Comparison of ENCODE assay signal across 8 cellular contexts in genomic region chr1:18922319-18922726, GRCh38. TPM values are rescaled to one million over a fixed set of nuclear protein-coding genes. Genes with fewer than 3 reads are reported as not detected.
A peak's percentile ranks its signal among the peaks of the same experiment; 100 is the strongest.
DNase-seq lines count a peak whose midpoint lies in the region; ATAC-seq, FAIRE-seq and TF ChIP-seq lines count a peak whose summit lies in the region.

No MANE protein-coding gene starts in this region.

- H4K20me1 ChIP-seq in K562 (replicated peaks; ENCODE audit: control insufficient read depth, insufficient read depth, low read length): peaks cover 19% of the 10 kb centered on the region

- peak; percentile 61 for DNase-seq in HuH-7 (ENCODE audit: low spot score)
- DNase-seq in K562 (ENCODE audit: extremely low read depth in 1 of 4, low spot score in 3 of 4): no peak
- no peak for DNase-seq in stimulated activated effector memory CD8-positive, alpha-beta T cell treated with anti-CD3 and anti-CD28 coated beads, Interleukin-12 subunit alpha, Interleukin-12 subunit beta, amount 100 ng/mL, for 72 hours (ENCODE audit: low spot score in 2 of 2)
- no peak for DNase-seq in activated gamma-delta T cell (lab: John Stamatoyannopoulos, UW)
- DNase-seq in 8988T: no peak
- DNase-seq in activated CD4-positive, alpha-beta T cell treated with anti-CD3 and anti-CD28 coated beads, Interleukin-2, amount 50 U/mL, for 4 hours: no peak
- DNase-seq in stimulated activated CD4-positive, alpha-beta T cell treated with anti-CD3 and anti-CD28 coated beads, Interleukin-4, amount 100 ng/mL, for 24 hours: no peak

- CTCF ChIA-PET in K562 (lab: Yijun Ruan, JAX; ENCODE audit: low intra/inter-chr PET ratio): no interaction called here

- H3K4me1 ChIP-seq in K562 (replicated peaks in 1 of 2; ENCODE audit: control insufficient read depth in 2 of 2, insufficient read depth in 2 of 2, low read length in 2 of 2) (peaks cover 11 to 15% of the 10 kb centered on the region in 2 experiments; a peak in 4 of 5 replicates), iPS-20b (ENCODE audit: insufficient read depth, low read length) (peaks cover 6% of the 10 kb centered on the region)

- WGBS in K562 (ENCODE audit: insufficient coverage, low coverage, missing lambda C conversion rate): 6% methylated on average over 8 of the region's 8 CpGs

- H3K9me3 ChIP-seq in K562 (replicated peaks; ENCODE audit: control insufficient read depth, insufficient read depth, low read depth, low read length) (no peaks in the 10 kb centered on the region), iPS-20b (ENCODE audit: insufficient read depth, low read depth, low read length) (no peaks in the 10 kb centered on the region)

- peaks cover 58% of the 10 kb centered on the region for H3K36me3 Mint-ChIP-seq in stimulated activated effector memory CD8-positive, alpha-beta T cell treated with anti-CD3 and anti-CD28 coated beads, Interleukin-12 subunit alpha, Interleukin-12 subunit beta, amount 100 ng/mL, for 72 hours

- H3K79me2 ChIP-seq in K562 (ENCODE audit: control insufficient read depth, insufficient read depth, low read length): no peaks in the 10 kb centered on the region

- TF ChIP-seq POLR2A in K562 (conservative IDR thresholded peaks at IDR 0.05): no peak

- no peaks in the 10 kb centered on the region for H3K9me1 ChIP-seq in K562 (ENCODE audit: control insufficient read depth, insufficient read depth, low read length)

- H3K36me3 ChIP-seq in K562 (ENCODE audit: control insufficient read depth, insufficient read depth, low read length): no peaks in the 10 kb centered on the region
- H3K36me3 ChIP-seq in iPS-20b (ENCODE audit: insufficient read depth, low read depth, low read length): no peaks in the 10 kb centered on the region

- H3K9ac ChIP-seq in K562 (ENCODE audit: insufficient read depth in 1 of 2, low read depth in 2 of 2, low read length in 2 of 2): peak overlapping the region in 1 of 2 experiments; percentile 20; a peak in 1 of 4 replicates
- peak overlapping the region; percentile 37; the same call in 1 of the 2 replicates for H3K9ac ChIP-seq in iPS-20b (ENCODE audit: low read depth, low read length)

- H3K4me2 ChIP-seq in K562 (ENCODE audit: insufficient read depth, low read length): no peak overlapping the region

- in situ Hi-C loops in K562 (cut with MboI): no loop called here

- no peak for TF ChIP-seq CTCF in K562 (IDR thresholded peaks at IDR 0.05 in 2 of 3, conservative IDR thresholded peaks at IDR 0.05 in 1 of 3; ENCODE audit: insufficient read depth in 2 of 3, low read depth in 1 of 3, low read length in 3 of 3)

- POLR2A ChIA-PET in K562 (lab: Yijun Ruan, JAX): interaction anchor here (0.5 to 1.0 kb wide), 5 partner anchors 10 to 1041 kb away, joined by 3 to 8 read pairs (median 3); no protein-coding TSS in a partner anchor

- H3K4me3 ChIP-seq in K562 (no peak overlapping the region), iPS-20b (ENCODE audit: low read length) (no peak overlapping the region)

- intact Hi-C loops in K562 (cut with micrococcal nuclease): loop anchor here (5.0 kb wide), 1 partner anchor 145 kb away; no protein-coding TSS in a partner anchor

- H3K9me3 Mint-ChIP-seq in stimulated activated effector memory CD8-positive, alpha-beta T cell treated with anti-CD3 and anti-CD28 coated beads, Interleukin-12 subunit alpha, Interleukin-12 subunit beta, amount 100 ng/mL, for 72 hours: no peaks in the 10 kb centered on the region

- FAIRE-seq in K562 (lab: Jason Lieb, UNC): no peak

- no peak overlapping the region for H3K4me3 Mint-ChIP-seq in stimulated activated effector memory CD8-positive, alpha-beta T cell treated with anti-CD3 and anti-CD28 coated beads, Interleukin-12 subunit alpha, Interleukin-12 subunit beta, amount 100 ng/mL, for 72 hours

- no peak overlapping the region for H3K27ac ChIP-seq in K562 (ENCODE audit: extremely low read depth, low read depth, low read length)
- H3K27ac ChIP-seq in iPS-20b (ENCODE audit: low read length): no peak overlapping the region

- peak; percentile 19 for ATAC-seq in K562
- no peak for ATAC-seq in stimulated activated effector memory CD8-positive, alpha-beta T cell treated with anti-CD3 and anti-CD28 coated beads, Interleukin-12 subunit alpha, Interleukin-12 subunit beta, amount 100 ng/mL, for 72 hours

- no peak for TF ChIP-seq EP300 in K562 (IDR thresholded peaks at IDR 0.05; ENCODE audit: low read length)

- peak overlapping the region; percentile 77 for H3K27ac Mint-ChIP-seq in stimulated activated effector memory CD8-positive, alpha-beta T cell treated with anti-CD3 and anti-CD28 coated beads, Interleukin-12 subunit alpha, Interleukin-12 subunit beta, amount 100 ng/mL, for 72 hours

- peaks cover 61% of the 10 kb centered on the region for H3K4me1 Mint-ChIP-seq in stimulated activated effector memory CD8-positive, alpha-beta T cell treated with anti-CD3 and anti-CD28 coated beads, Interleukin-12 subunit alpha, Interleukin-12 subunit beta, amount 100 ng/mL, for 72 hours

- BruUV-seq in K562 (replicated peaks; lab: Mats Ljungman, UMichigan): no TSS peak

- H3K27me3 ChIP-seq in K562 (ENCODE audit: control insufficient read depth in 2 of 2, insufficient read depth in 2 of 2, low read length in 2 of 2): peaks cover 69 to 96% of the 10 kb centered on the region in 2 experiments
- no peaks in the 10 kb centered on the region for H3K27me3 ChIP-seq in iPS-20b (ENCODE audit: insufficient read depth, low read length)

- H2AFZ ChIP-seq in K562 (ENCODE audit: low read depth, low read length): no peak overlapping the region

- TF ChIP-seq RAD21 in K562 (CRISPR knock-in tag; conservative IDR thresholded peaks at IDR 0.05 in 1 of 2, IDR thresholded peaks at IDR 0.05 in 1 of 2): no peak

TF ChIP-seq in K562, 482 proteins besides CTCF, POLR2A, EP300 and RAD21 (continues in another document):
- TF ChIP-seq MAX (CRISPR knock-in tag; IDR thresholded peaks at IDR 0.05) (0 out of 2 replicates have a peak, but pooled peaks have one; percentile 9), MEF2A (IDR thresholded peaks at IDR 0.05; ENCODE audit: control insufficient read depth, low read depth, low read length) (peak; percentile 68; the same call in 1 of the 2 replicates), ATF7 (IDR thresholded peaks at IDR 0.05) (peak; percentile 78), TAF9B (IDR thresholded peaks at IDR 0.05; ENCODE audit: partially characterized antibody) (no peak), EP400 (IDR thresholded peaks at IDR 0.05) (no peak), ZFP36 (IDR thresholded peaks at IDR 0.05; ENCODE audit: low read depth, low read length, partially characterized antibody) (no peak), CEBPG (CRISPR knock-in tag; IDR thresholded peaks at IDR 0.05) (no peak), CEBPG (tag; conservative IDR thresholded peaks at IDR 0.05 in 1 of 2, IDR thresholded peaks at IDR 0.05 in 1 of 2) (peak in 1 of 2 experiments; percentile 56; a peak in 2 of 4 replicates)

RNA-seq across cellular contexts. Expression of gene ALDH4A1, which starts 20.0 kb away (rescaled TPM):
- 11.2 and 40.7 TPM in 2 replicates for total RNA-seq in K562 (2011; cell fraction: chromatin; rRNA removed; ENCODE audit: low replicate concordance)
- 26.5 and 44.0 TPM in 2 replicates for total RNA-seq in K562 (2011; cell fraction: nucleolus; rRNA removed)
- 15.6 and 16.3 TPM in 2 replicates for total RNA-seq in K562 (2011; cell fraction: nucleoplasm; rRNA removed)
- 27.2 and 28.7 TPM in 2 replicates for total RNA-seq in K562 (2014; rRNA removed)
- 4.8 and 6.7 TPM in 2 replicates for total RNA-seq in K562 (2014; rRNA removed; fragmentation: Illumina TruSeq; extraction: Trizol)
- 16.6 and 17.0 TPM in 2 replicates for total RNA-seq in K562 (2015; rRNA removed; fragmentation: Illumina TruSeq; extraction: Trizol)
- total RNA-seq in K562 (2021): 29.2 and 31.4 TPM in 2 replicates
- polyA plus RNA-seq in K562 (2011; rRNA removed): 18.8 and 22.1 TPM in 2 replicates
- 19.8 and 47.1 TPM in 2 replicates for polyA plus RNA-seq in K562 (2011; cell fraction: cytosol; rRNA removed)
- polyA plus RNA-seq in K562 (2011; cell fraction: nucleus; rRNA removed): 30.2 and 60.5 TPM in 2 replicates
- polyA plus RNA-seq in K562 (2012): 27.3 and 32.5 TPM in 2 replicates
- 15.2 and 21.6 TPM in 2 replicates for polyA plus RNA-seq in K562 (2014; fragmentation: Illumina TruSeq; extraction: Trizol)
- under 1 TPM; 0.27 to 0.73 TPM for polyA plus RNA-seq in K562 (2014; fragmentation: Nextera tagmentation; extraction: Ambion mirVana)
- 31.2 and 34.3 TPM in 2 replicates for polyA plus RNA-seq in K562 (2014; rRNA removed)
- 4.7 and 11.0 TPM in 2 replicates for polyA minus RNA-seq in K562 (2011; rRNA and poly(A)+ RNA removed)
- polyA minus RNA-seq in K562 (2011; cell fraction: cytosol; rRNA and poly(A)+ RNA removed): 15.9 and 21.1 TPM in 2 replicates
- polyA minus RNA-seq in K562 (2011; cell fraction: nucleus; rRNA and poly(A)+ RNA removed): 13.7 and 17.0 TPM in 2 replicates

RNA-seq across cellular contexts. Expression of gene IFFO2, which starts 34.2 kb away (rescaled TPM):
- total RNA-seq in K562 (2011; cell fraction: chromatin; rRNA removed; ENCODE audit: low replicate concordance): 0.12 TPM in 2 replicates
- total RNA-seq in K562 (2011; cell fraction: nucleolus; rRNA removed): 0.13 and 0.17 TPM in 2 replicates
- 0.15 and 0.38 TPM in 2 replicates for total RNA-seq in K562 (2011; cell fraction: nucleoplasm; rRNA removed)
- total RNA-seq in K562 (2014; rRNA removed) (0.32 and 0.37 TPM in 2 replicates), K562 (2014; rRNA removed; fragmentation: Illumina TruSeq; extraction: Trizol) (0.15 and 0.26 TPM in 2 replicates), K562 (2015; rRNA removed; fragmentation: Illumina TruSeq; extraction: Trizol) (0.38 and 0.40 TPM in 2 replicates), K562 (2021) (0.67 and 1.0 TPM in 2 replicates)
- polyA plus RNA-seq in K562 (2011; rRNA removed) (0.20 and 0.49 TPM in 2 replicates), K562 (2014; fragmentation: Illumina TruSeq; extraction: Trizol) (0.49 and 0.51 TPM in 2 replicates), K562 (2014; fragmentation: Nextera tagmentation; extraction: Ambion mirVana) (not detected), K562 (2014; rRNA removed) (0.44 and 0.50 TPM in 2 replicates)
- 0.78 and 0.85 TPM in 2 replicates for polyA plus RNA-seq in K562 (2011; cell fraction: cytosol; rRNA removed)
- polyA plus RNA-seq in K562 (2011; cell fraction: nucleus; rRNA removed): 0.15 and 0.47 TPM in 2 replicates
- polyA plus RNA-seq in K562 (2012): 0.81 and 1.1 TPM in 2 replicates
- polyA minus RNA-seq in K562 (2011; rRNA and poly(A)+ RNA removed): 0.75 and 0.88 TPM in 2 replicates
- 0.46 and 0.76 TPM in 2 replicates for polyA minus RNA-seq in K562 (2011; cell fraction: cytosol; rRNA and poly(A)+ RNA removed)
- polyA minus RNA-seq in K562 (2011; cell fraction: nucleus; rRNA and poly(A)+ RNA removed): 0.22 and 0.27 TPM in 2 replicates
